In the genomic region with DNA sequence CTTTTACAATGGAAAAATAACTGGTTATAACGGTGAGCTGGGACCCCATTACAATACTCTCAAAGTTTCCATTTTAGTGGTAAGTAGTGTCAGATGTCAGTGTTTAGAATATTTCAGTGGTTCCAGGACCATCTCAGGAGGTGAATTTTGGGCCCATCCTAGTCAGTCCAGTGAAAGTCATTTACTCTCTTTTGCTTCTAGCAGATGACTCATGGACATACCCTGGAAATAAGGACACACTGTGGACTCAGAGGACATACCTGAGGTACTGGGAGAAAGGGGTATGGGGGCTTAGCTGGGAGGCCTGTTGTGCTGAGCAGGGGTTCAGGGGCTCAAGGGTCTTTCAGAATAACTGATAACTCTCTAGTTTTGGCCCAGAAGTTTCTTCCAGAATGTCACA, we compare ENCODE assay signal across 16 cellular contexts. TPM values are rescaled to one million over a fixed set of nuclear protein-coding genes. Genes with fewer than 3 reads are reported as not detected.
A peak's percentile ranks its signal among the peaks of the same experiment; 100 is the strongest.
DNase-seq lines count a peak whose midpoint lies in the region; TF ChIP-seq lines count a peak whose summit lies in the region.
"Had no signal": no experiment of that assay in that cellular context is flagged by ENCODE, and none has a peak within 500 bp of the region (broad histone marks: within the 10 kb centered on the region; RNA-seq: fewer than 3 reads in every experiment).

No MANE protein-coding gene starts in this region.

- peaks cover 57% of the 10 kb centered on the region for H3K36me3 Mint-ChIP-seq in activated naive CD4-positive, alpha-beta T cell treated with anti-CD3 and anti-CD28 coated beads, Interleukin-2, amount 10 ng/mL, durations not matched to agents 7 days and 5 days
- peaks cover 68% of the 10 kb centered on the region for H3K36me3 Mint-ChIP-seq in activated CD4-positive, alpha-beta memory T cell treated with anti-CD3 and anti-CD28 coated beads, Interleukin-2, amount 10 ng/mL, durations not matched to agents 7 days and 5 days (ENCODE audit: low read depth)
- H3K36me3 Mint-ChIP-seq in stimulated activated naive CD8-positive, alpha-beta T cell treated with anti-CD3 and anti-CD28 coated beads, Interleukin-15, Interleukin-2, amounts not matched to agents 100 ng/mL and 50 ng/mL, for 24 hours (ENCODE audit: low read depth) = peaks cover 27% of the 10 kb centered on the region
- H3K36me3 Mint-ChIP-seq in mesothelial cell of epicardium = no peaks in the 10 kb centered on the region

- CTCF ChIA-PET in activated naive CD4-positive, alpha-beta T cell treated with anti-CD3 and anti-CD28 coated beads, Interleukin-2, amount 10 ng/mL, durations not matched to agents 7 days and 5 days (lab: Charles Lee) = interaction anchor here (0.8 to 3.9 kb wide), 10 partner anchors 46 to 189 kb away, joined by 3 to 37 read pairs (median 3); a partner anchor contains a TSS
- CTCF ChIA-PET in activated CD4-positive, alpha-beta memory T cell treated with anti-CD3 and anti-CD28 coated beads, Interleukin-2, amount 10 ng/mL, durations not matched to agents 7 days and 5 days (lab: Charles Lee) = interaction anchor here (0.8 to 4.5 kb wide), 9 partner anchors 52 to 212 kb away, joined by 3 to 39 read pairs (median 5); a partner anchor contains a TSS

- DNase-seq in activated naive CD4-positive, alpha-beta T cell treated with anti-CD3 and anti-CD28 coated beads, Interleukin-2, amount 10 ng/mL, durations not matched to agents 7 days and 5 days = no peak
- DNase-seq in activated naive CD4-positive, alpha-beta T cell treated with anti-CD3 and anti-CD28 coated beads, Interleukin-2, amount 50 U/mL, for 16 hours = no peak
- DNase-seq in activated CD4-positive, alpha-beta memory T cell treated with anti-CD3 and anti-CD28 coated beads, Interleukin-2, amount 10 ng/mL, durations not matched to agents 7 days and 5 days = no peak
- DNase-seq in esophagus squamous epithelium (lab: John Stamatoyannopoulos, UW) (no peak), mesothelial cell of epicardium (ENCODE audit: low spot score in 2 of 2, unreplicated experiment in 2 of 2) (no peak), NCI-H2029 (lab: John Stamatoyannopoulos, UW) (no peak)
- no peak for DNase-seq in activated CD4-positive, CD25-positive, alpha-beta regulatory T cell (lab: John Stamatoyannopoulos, UW)
- DNase-seq: COR-L47; erythroblast; NCI-H1930; NCI-H446 treated with DMSO at 0.1 percent for 48 hours; RPMI8226; stimulated activated CD4-positive, alpha-beta T cell treated with anti-CD3 and anti-CD28 coated beads, Interleukin-2, amount 100 ng/mL, for 48 hours had no signal

- H3K9me3 ChIP-seq in esophagus squamous epithelium = peaks cover 0 to 8% (median 0%) of the 10 kb centered on the region in 3 donors

- intact Hi-C loops in esophagus squamous epithelium (cut with DNase I) = no loop called here

- peak overlapping the region; percentile 90 for H3K4me3 Mint-ChIP-seq in activated naive CD4-positive, alpha-beta T cell treated with anti-CD3 and anti-CD28 coated beads, Interleukin-2, amount 10 ng/mL, durations not matched to agents 7 days and 5 days
- peak overlapping the region; percentile 95 for H3K4me3 Mint-ChIP-seq in activated CD4-positive, alpha-beta memory T cell treated with anti-CD3 and anti-CD28 coated beads, Interleukin-2, amount 10 ng/mL, durations not matched to agents 7 days and 5 days
- H3K4me3 Mint-ChIP-seq in stimulated activated naive CD8-positive, alpha-beta T cell treated with anti-CD3 and anti-CD28 coated beads, Interleukin-15, Interleukin-2, amounts not matched to agents 100 ng/mL and 50 ng/mL, for 24 hours = peak overlapping the region; percentile 93
- no peak overlapping the region for H3K4me3 Mint-ChIP-seq in mesothelial cell of epicardium

- POLR2A ChIA-PET in activated CD4-positive, alpha-beta memory T cell treated with anti-CD3 and anti-CD28 coated beads, Interleukin-2, amount 10 ng/mL, durations not matched to agents 7 days and 5 days (lab: Charles Lee) = interaction anchor here (0.6 to 5.8 kb wide), 30 partner anchors 10 to 189 kb away, joined by 3 to 112 read pairs (median 12); a partner anchor contains a TSS

- peaks cover 0 to 15% (median 0%) of the 10 kb centered on the region in 3 donors for H3K36me3 ChIP-seq in esophagus squamous epithelium

- H3K27ac ChIP-seq in esophagus squamous epithelium = peak overlapping the region in 3 of 4 donors; percentile 10 to 83 (median 22)

- peaks cover 76% of the 10 kb centered on the region for H3K4me1 Mint-ChIP-seq in activated naive CD4-positive, alpha-beta T cell treated with anti-CD3 and anti-CD28 coated beads, Interleukin-2, amount 10 ng/mL, durations not matched to agents 7 days and 5 days
- H3K4me1 Mint-ChIP-seq in activated CD4-positive, alpha-beta memory T cell treated with anti-CD3 and anti-CD28 coated beads, Interleukin-2, amount 10 ng/mL, durations not matched to agents 7 days and 5 days = peaks cover 70% of the 10 kb centered on the region
- peaks cover 88% of the 10 kb centered on the region for H3K4me1 Mint-ChIP-seq in stimulated activated naive CD8-positive, alpha-beta T cell treated with anti-CD3 and anti-CD28 coated beads, Interleukin-15, Interleukin-2, amounts not matched to agents 100 ng/mL and 50 ng/mL, for 24 hours (ENCODE audit: low read depth)
- no peaks in the 10 kb centered on the region for H3K4me1 Mint-ChIP-seq in mesothelial cell of epicardium

- no peak for TF ChIP-seq POLR2A in esophagus squamous epithelium (IDR thresholded peaks at IDR 0.05)

- no peaks in the 10 kb centered on the region for H3K27me3 Mint-ChIP-seq in activated naive CD4-positive, alpha-beta T cell treated with anti-CD3 and anti-CD28 coated beads, Interleukin-2, amount 10 ng/mL, durations not matched to agents 7 days and 5 days
- H3K27me3 Mint-ChIP-seq in activated CD4-positive, alpha-beta memory T cell treated with anti-CD3 and anti-CD28 coated beads, Interleukin-2, amount 10 ng/mL, durations not matched to agents 7 days and 5 days = no peaks in the 10 kb centered on the region
- no peaks in the 10 kb centered on the region for H3K27me3 Mint-ChIP-seq in stimulated activated naive CD8-positive, alpha-beta T cell treated with anti-CD3 and anti-CD28 coated beads, Interleukin-15, Interleukin-2, amounts not matched to agents 100 ng/mL and 50 ng/mL, for 24 hours
- H3K27me3 Mint-ChIP-seq in mesothelial cell of epicardium (ENCODE audit: low read depth) = no peaks in the 10 kb centered on the region

- peak overlapping the region; percentile 92 for H3K27ac Mint-ChIP-seq in activated naive CD4-positive, alpha-beta T cell treated with anti-CD3 and anti-CD28 coated beads, Interleukin-2, amount 10 ng/mL, durations not matched to agents 7 days and 5 days
- H3K27ac Mint-ChIP-seq in activated CD4-positive, alpha-beta memory T cell treated with anti-CD3 and anti-CD28 coated beads, Interleukin-2, amount 10 ng/mL, durations not matched to agents 7 days and 5 days = peak overlapping the region; percentile 93
- H3K27ac Mint-ChIP-seq in stimulated activated naive CD8-positive, alpha-beta T cell treated with anti-CD3 and anti-CD28 coated beads, Interleukin-15, Interleukin-2, amounts not matched to agents 100 ng/mL and 50 ng/mL, for 24 hours = peak overlapping the region; percentile 97
- no peak overlapping the region for H3K27ac Mint-ChIP-seq in mesothelial cell of epicardium

- H3K4me3 ChIP-seq in esophagus squamous epithelium = no peak overlapping the region

- TF ChIP-seq CTCF in esophagus squamous epithelium (IDR thresholded peaks at IDR 0.05) = no peak
- TF ChIP-seq CTCF in mesothelial cell of epicardium (IDR thresholded peaks at IDR 0.05; ENCODE audit: unreplicated experiment) = no peak

- H3K9me3 Mint-ChIP-seq in activated naive CD4-positive, alpha-beta T cell treated with anti-CD3 and anti-CD28 coated beads, Interleukin-2, amount 10 ng/mL, durations not matched to agents 7 days and 5 days = peaks cover 14% of the 10 kb centered on the region
- H3K9me3 Mint-ChIP-seq in activated CD4-positive, alpha-beta memory T cell treated with anti-CD3 and anti-CD28 coated beads, Interleukin-2, amount 10 ng/mL, durations not matched to agents 7 days and 5 days = peaks cover 11% of the 10 kb centered on the region
- H3K9me3 Mint-ChIP-seq in stimulated activated naive CD8-positive, alpha-beta T cell treated with anti-CD3 and anti-CD28 coated beads, Interleukin-15, Interleukin-2, amounts not matched to agents 100 ng/mL and 50 ng/mL, for 24 hours = no peaks in the 10 kb centered on the region
- peaks cover 22% of the 10 kb centered on the region for H3K9me3 Mint-ChIP-seq in mesothelial cell of epicardium

- H3K27me3 ChIP-seq in esophagus squamous epithelium = no peaks in the 10 kb centered on the region

- peaks cover 0 to 10% (median 0%) of the 10 kb centered on the region in 3 donors for H3K4me1 ChIP-seq in esophagus squamous epithelium

- WGBS in esophagus squamous epithelium, 2 donors = 73 to 84% methylated on average over 1 of the region's 1 CpG

RNA-seq across cellular contexts. Expression of a gene that starts 0.6 kb away (rescaled TPM):
- total RNA-seq in activated CD4-positive, alpha-beta memory T cell treated with anti-CD3 and anti-CD28 coated beads, Interleukin-2, amount 10 ng/mL, durations not matched to agents 7 days and 5 days = 100 to 1,000 TPM; 277 to 282 TPM
- total RNA-seq in esophagus squamous epithelium (10 to 100 TPM in 2 of 4 donors, 1 to 10 TPM in 2; 2.1 to 23.7 (median 12.1) TPM), mesothelial cell of epicardium (not detected in 3 replicates)
- total RNA-seq: Daoy, M059J had no signal

RNA-seq across cellular contexts. Expression of a gene that starts 51.9 kb away (rescaled TPM):
- total RNA-seq in activated CD4-positive, alpha-beta memory T cell treated with anti-CD3 and anti-CD28 coated beads, Interleukin-2, amount 10 ng/mL, durations not matched to agents 7 days and 5 days = 100 to 1,000 TPM; 169 to 171 TPM
- total RNA-seq in esophagus squamous epithelium (10 to 100 TPM in 1 of 4 donors, 1 to 10 TPM in 2, under 1 TPM in 1; 0.64 to 18.1 (median 3.3) TPM), mesothelial cell of epicardium (not detected in 3 replicates)
- total RNA-seq: Daoy, M059J had no signal

Comparison
In these comparisons a context has a peak if more than half of its experiments do, and no peak if none do; other contexts are left out.
1. RNA of a gene that starts 0.6 kb away (total RNA-seq): 277 to 282 TPM in activated CD4-positive, alpha-beta memory T cell treated with anti-CD3 and anti-CD28 coated beads, Interleukin-2, amount 10 ng/mL, durations not matched to agents 7 days and 5 days; 2.1 to 23.7 TPM in esophagus squamous epithelium and not detected in mesothelial cell of epicardium; every median in the first group is over 10 times any median in the second.
2. RNA of a gene that starts 51.9 kb away (total RNA-seq): 169 to 171 TPM in activated CD4-positive, alpha-beta memory T cell treated with anti-CD3 and anti-CD28 coated beads, Interleukin-2, amount 10 ng/mL, durations not matched to agents 7 days and 5 days; 0.64 to 18.1 TPM in esophagus squamous epithelium and not detected in mesothelial cell of epicardium; every median in the first group is over 4 times any median in the second.